14 cellular contexts compared by ENCODE assay signal in the genomic region with DNA sequence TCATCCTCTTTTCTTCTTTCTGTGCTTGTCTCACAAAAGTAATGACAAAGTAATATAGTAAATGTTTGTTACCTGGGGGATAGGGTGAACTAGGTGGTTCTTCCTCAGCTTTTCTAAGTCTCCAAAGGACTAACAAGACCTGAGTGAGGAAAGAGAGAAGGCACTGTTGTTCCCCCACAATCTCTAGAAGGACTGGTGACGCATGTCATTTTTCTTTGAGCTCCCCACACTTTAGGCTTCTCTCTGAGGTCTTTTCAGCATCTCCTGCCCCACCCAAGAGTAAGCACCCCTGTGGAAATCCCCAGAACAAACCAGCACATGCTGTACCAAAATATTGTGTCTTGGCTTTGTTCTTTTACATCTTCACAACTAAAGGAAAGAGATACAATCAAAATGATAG. TPM values are rescaled to one million over a fixed set of nuclear protein-coding genes. Genes with fewer than 3 reads are reported as not detected.
DNase-seq lines count a peak whose midpoint lies in the region; ATAC-seq, FAIRE-seq and TF ChIP-seq lines count a peak whose summit lies in the region.
"Had no signal": no experiment of that assay in that cellular context is flagged by ENCODE, and none has a peak within 500 bp of the region (broad histone marks: within the 10 kb centered on the region; RNA-seq: fewer than 3 reads in every experiment).

No MANE protein-coding gene starts in this region.

- no peaks in the 10 kb centered on the region for H3K27me3 ChIP-seq in mucosa of rectum (ENCODE audit: control insufficient read depth in 2 of 2, insufficient read depth in 2 of 2, low read length in 2 of 2)
- H3K27me3 ChIP-seq in thymus (ENCODE audit: control insufficient read depth, insufficient read depth), result no peaks in the 10 kb centered on the region
- H3K27me3 ChIP-seq: neutrophil, SJSA1 had no signal

- WGBS in thymus, result 40% methylated on average over 1 of the region's 1 CpG

- H3K27ac ChIP-seq in mucosa of rectum (ENCODE audit: low read depth in 2 of 2, low read length in 2 of 2) (peak overlapping the region; percentile 51 to 54), thymus (ENCODE audit: low read depth) (peak overlapping the region; percentile 87)
- H3K27ac ChIP-seq: neutrophil, SJSA1 had no signal

- no peak overlapping the region for H3K9ac ChIP-seq in mucosa of rectum (ENCODE audit: low read depth in 1 of 2, low read length in 2 of 2)

- no peak for FAIRE-seq in D721Med (lab: Jason Lieb, UNC)
- FAIRE-seq: bronchial epithelial cell had no signal

- peak overlapping the region; percentile 78 for H3K27ac Mint-ChIP-seq in activated T-helper 17 cell treated with anti-CD3 and anti-CD28 coated beads, Interleukin-2, amount 50 U/mL, for 72 hours

- H3K36me3 ChIP-seq in mucosa of rectum (ENCODE audit: control insufficient read depth in 2 of 2, insufficient read depth in 2 of 2, low read length in 2 of 2), result no peaks in the 10 kb centered on the region
- no peaks in the 10 kb centered on the region for H3K36me3 ChIP-seq in thymus (ENCODE audit: control insufficient read depth, insufficient read depth)
- H3K36me3 ChIP-seq: neutrophil, SJSA1 had no signal

- no peak overlapping the region for H3K4me3 ChIP-seq in mucosa of rectum (ENCODE audit: low read length in 2 of 2)
- peak overlapping the region; percentile 25 for H3K4me3 ChIP-seq in thymus (ENCODE audit: low read length)
- H3K4me3 ChIP-seq: SJSA1 had no signal

- H3K4me1 ChIP-seq in mucosa of rectum (ENCODE audit: control insufficient read depth in 2 of 2, insufficient read depth in 2 of 2, low read length in 2 of 2) (peaks cover 0 to 4% of the 10 kb centered on the region in 2 donors), thymus (ENCODE audit: control insufficient read depth, insufficient read depth, low read length) (peaks cover 52% of the 10 kb centered on the region)

- H3K36me3 Mint-ChIP-seq in activated T-helper 17 cell treated with anti-CD3 and anti-CD28 coated beads, Interleukin-2, amount 50 U/mL, for 72 hours (ENCODE audit: low read depth), result peaks cover 72% of the 10 kb centered on the region

- no peak for TF ChIP-seq CTCF in D721Med (IDR thresholded peaks at IDR 0.05; ENCODE audit: insufficient read depth, missing control alignments)

- DNase-seq in activated gamma-delta T cell treated with Interleukin-2 at 50 U/mL for 16 hours (peak; percentile 70), activated gamma-delta T cell (lab: John Stamatoyannopoulos, UW) (no peak), NCI-H226 (no peak), D721Med (ENCODE audit: insufficient read length, low spot score) (no peak)
- DNase-seq: ACHN, glutamatergic neuron, NCI-H1930 had no signal

- ATAC-seq in activated T-helper 17 cell treated with anti-CD3 and anti-CD28 coated beads, Interleukin-2, amount 50 U/mL, for 72 hours (replicated peaks), result peak; percentile 31
- no peak for ATAC-seq in HG03095 (IDR thresholded peaks at IDR 0.05; ENCODE audit: unreplicated experiment)

- H3K27me3 Mint-ChIP-seq in activated T-helper 17 cell treated with anti-CD3 and anti-CD28 coated beads, Interleukin-2, amount 50 U/mL, for 72 hours, result no peaks in the 10 kb centered on the region

- no peaks in the 10 kb centered on the region for H3K9me3 Mint-ChIP-seq in activated T-helper 17 cell treated with anti-CD3 and anti-CD28 coated beads, Interleukin-2, amount 50 U/mL, for 72 hours

- H3K4me3 Mint-ChIP-seq in activated T-helper 17 cell treated with anti-CD3 and anti-CD28 coated beads, Interleukin-2, amount 50 U/mL, for 72 hours, result peak overlapping the region; percentile 87

- peaks cover 20% of the 10 kb centered on the region for H3K4me1 Mint-ChIP-seq in activated T-helper 17 cell treated with anti-CD3 and anti-CD28 coated beads, Interleukin-2, amount 50 U/mL, for 72 hours

- no peaks in the 10 kb centered on the region for H3K9me3 ChIP-seq in mucosa of rectum (ENCODE audit: control insufficient read depth in 2 of 2, low read length in 2 of 2)
- H3K9me3 ChIP-seq in thymus (ENCODE audit: control insufficient read depth), result no peaks in the 10 kb centered on the region
- H3K9me3 ChIP-seq: neutrophil, SJSA1 had no signal

RNA-seq across cellular contexts. Expression of a gene that starts 2.4 kb away (rescaled TPM):
- 100 to 1,000 TPM; 162 to 203 TPM for total RNA-seq in activated T-helper 17 cell treated with anti-CD3 and anti-CD28 coated beads, Interleukin-2, amount 50 U/mL, for 72 hours
- 167 TPM for polyA plus RNA-seq in thymus
